9 cellular contexts compared by ENCODE assay signal in genomic region chr12:2752676-2753371, GRCh38. TPM values are rescaled to one million over a fixed set of nuclear protein-coding genes. Genes with fewer than 3 reads are reported as not detected.
DNase-seq lines count a peak whose midpoint lies in the region; ATAC-seq, FAIRE-seq and TF ChIP-seq lines count a peak whose summit lies in the region.
"Had no signal": no experiment of that assay in that cellular context is flagged by ENCODE, and none has a peak within 500 bp of the region (broad histone marks: within the 10 kb centered on the region; RNA-seq: fewer than 3 reads in every experiment).

No MANE protein-coding gene starts in this region.

- H3K4me3 ChIP-seq in Karpas-422 (ENCODE audit: low read length) (no peak overlapping the region), cardiac fibroblast (replicated peaks in 1 of 2; ENCODE audit: low read depth in 2 of 2, low read length in 2 of 2) (no peak overlapping the region), kidney (ENCODE audit: low read length in 2 of 2) (no peak overlapping the region)
- H3K4me3 ChIP-seq: vagina had no signal

- H3K79me2 ChIP-seq in Karpas-422 (ENCODE audit: low read length) = no peaks in the 10 kb centered on the region

- H2AFZ ChIP-seq in Karpas-422 (ENCODE audit: low read length) = no peak overlapping the region

- H3K9me3 ChIP-seq in Karpas-422 (ENCODE audit: low read length) (no peaks in the 10 kb centered on the region), kidney (ENCODE audit: control insufficient read depth in 1 of 2, low read length in 2 of 2) (no peaks in the 10 kb centered on the region)
- H3K9me3 ChIP-seq: vagina had no signal

- H4K20me1 ChIP-seq in Karpas-422 (ENCODE audit: insufficient read depth, low read depth, low read length) = no peaks in the 10 kb centered on the region; the same call in 1 of the 2 replicates

- no peak overlapping the region for H3K4me2 ChIP-seq in Karpas-422 (ENCODE audit: low read depth, low read length, poor library complexity, severe bottlenecking)

- H3K9ac ChIP-seq in Karpas-422 (ENCODE audit: low read length) (no peak overlapping the region), kidney (ENCODE audit: low read length in 2 of 2) (no peak overlapping the region)

- H3K36me3 ChIP-seq in Karpas-422 (ENCODE audit: insufficient read depth, low read length) = no peaks in the 10 kb centered on the region
- H3K36me3 ChIP-seq in kidney (ENCODE audit: control insufficient read depth in 1 of 2, insufficient read depth in 2 of 2, low read length in 2 of 2) = no peaks in the 10 kb centered on the region
- H3K36me3 ChIP-seq: vagina had no signal

- no peak for FAIRE-seq in kidney (lab: Jason Lieb, UNC)

- intact Hi-C loops in kidney (cut with DNase I) = no loop called here

- ATAC-seq in HG02642 (IDR thresholded peaks at IDR 0.05; ENCODE audit: poor library complexity, unreplicated experiment) = no peak

- no peaks in the 10 kb centered on the region for H3K27me3 ChIP-seq in Karpas-422 (ENCODE audit: low read length)
- H3K27me3 ChIP-seq: vagina had no signal

- no peaks in the 10 kb centered on the region for H3K9me2 ChIP-seq in Karpas-422 (replicated peaks; ENCODE audit: insufficient read depth, low read length)

- H3K4me1 ChIP-seq in Karpas-422 (ENCODE audit: low read length) (no peaks in the 10 kb centered on the region), kidney (ENCODE audit: control insufficient read depth in 1 of 2, insufficient read depth in 1 of 2, low read depth in 1 of 2, low read length in 2 of 2) (no peaks in the 10 kb centered on the region)
- H3K4me1 ChIP-seq: vagina had no signal

- DNase-seq in Daoy (ENCODE audit: low read depth) (peak; percentile 70), Karpas-422 (peak; percentile 68), cardiac fibroblast (ENCODE audit: low read depth in 2 of 2) (peak; percentile 64 to 76), kidney (peak; percentile 90), DMS114 treated with DMSO at 0.1 percent for 48 hours (lab: John Stamatoyannopoulos, UW; ENCODE audit: unreplicated experiment) (no peak)
- peak; percentile 52 for DNase-seq in activated CD4-positive, alpha-beta T cell treated with anti-CD3 and anti-CD28 coated beads for 1 hour
- peak; percentile 56 to 71 for DNase-seq in stimulated activated CD4-positive, alpha-beta T cell treated with anti-CD3 and anti-CD28 coated beads, Interleukin-1b, Interleukin-23, amount 100 ng/mL, for 4 hours (ENCODE audit: low read depth in 2 of 2)

- TF ChIP-seq CTCF in cardiac fibroblast (IDR thresholded peaks at IDR 0.05; ENCODE audit: low read depth, low read length) (no peak), kidney (IDR thresholded peaks at IDR 0.05; ENCODE audit: borderline replicate concordance, extremely low read depth, insufficient read depth) (peak; percentile 8)

- H3K27ac ChIP-seq in Karpas-422 (ENCODE audit: low read length) = no peak overlapping the region
- no peak overlapping the region for H3K27ac ChIP-seq in kidney (ENCODE audit: low read depth in 2 of 2, low read length in 2 of 2)
- H3K27ac ChIP-seq: vagina had no signal

RNA-seq across cellular contexts. Expression of gene FKBP4, which starts 41.9 kb away (rescaled TPM):
- total RNA-seq in Daoy (2014; rRNA removed; shearing (Covaris generic)) = 123 and 136 TPM in 2 replicates
- total RNA-seq in Karpas-422 (2014; rRNA removed; shearing (Covaris generic); ENCODE audit: low replicate concordance) = 76.7 and 98.3 TPM in 2 replicates
- 70.2 TPM for total RNA-seq in kidney
- polyA plus RNA-seq in kidney (ENCODE audit: insufficient read depth, low read depth, low replicate concordance) = 114 TPM

RNA-seq across cellular contexts. Expression of gene ITFG2, which starts 59.6 kb away (rescaled TPM):
- 22.2 and 31.9 TPM in 2 replicates for total RNA-seq in Daoy (2014; rRNA removed; shearing (Covaris generic))
- total RNA-seq in Karpas-422 (2014; rRNA removed; shearing (Covaris generic); ENCODE audit: low replicate concordance) = 31.9 and 54.5 TPM in 2 replicates
- total RNA-seq in kidney = 48.2 TPM
- 23.6 TPM for polyA plus RNA-seq in kidney (ENCODE audit: insufficient read depth, low read depth, low replicate concordance)
